Comparison of ENCODE assay signal across 22 cellular contexts in the genomic region with DNA sequence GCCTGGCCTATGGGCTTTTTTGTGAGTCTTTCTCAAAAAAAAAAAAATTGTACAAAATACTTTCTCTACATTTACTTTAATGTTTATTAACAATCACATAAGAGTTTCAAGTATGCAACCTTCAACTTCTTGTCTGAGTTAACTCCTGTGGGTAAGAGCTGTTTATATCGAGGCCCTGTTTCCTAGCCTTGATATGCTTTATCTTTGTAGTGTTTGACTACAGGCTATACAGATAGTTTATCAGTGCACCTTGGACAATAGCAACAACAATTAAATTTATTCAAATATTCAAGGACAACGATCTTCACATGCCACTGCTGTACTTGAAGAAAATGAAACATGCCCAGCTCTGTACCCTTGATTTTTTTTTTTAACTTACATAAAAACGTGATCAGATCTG.
"Had no signal": no experiment of that assay in that cellular context is flagged by ENCODE, and none has a peak within 500 bp of the region (broad histone marks: within the 10 kb centered on the region; RNA-seq: fewer than 3 reads in every experiment).

No MANE protein-coding gene starts in this region.

- FAIRE-seq: RCC 7860 had no signal

- H3K27me3 ChIP-seq: MG63, SJSA1 had no signal

- DNase-seq: Karpas-422, KG1, MG63, NCI-H1092, NCI-H1105 treated with DMSO at 0.1 percent for 48 hours, NCI-H1417 treated with DMSO at 0.1 percent for 48 hours, NCI-H187, NCI-H2029, NCI-H2081 treated with DMSO at 0.1 percent for 48 hours, NCI-H2171, NCI-H226, NCI-H446, NCI-H510A, NCI-H524 treated with DMSO at 0.1 percent for 48 hours, NCI-H69, NCI-H774, Right ventricle myocardium superior, RPMI8226, SIG-M5 had no signal

- H3K27ac ChIP-seq: SJSA1, SK-N-MC had no signal

- H3K4me1 ChIP-seq: SJSA1 had no signal

- H3K36me3 ChIP-seq: MG63 had no signal

- H3K4me3 ChIP-seq: MG63, SJSA1, SK-N-MC had no signal

- H3K9me3 ChIP-seq: MG63, SJSA1 had no signal
